In genomic region chr19:1780272-1780957, GRCh38 we compare ENCODE assay signal across 14 cellular contexts. TPM values are rescaled to one million over a fixed set of nuclear protein-coding genes. Genes with fewer than 3 reads are reported as not detected.
DNase-seq lines count a peak whose midpoint lies in the region; ATAC-seq, FAIRE-seq and TF ChIP-seq lines count a peak whose summit lies in the region.
"Had no signal": no experiment of that assay in that cellular context is flagged by ENCODE, and none has a peak within 500 bp of the region (broad histone marks: within the 10 kb centered on the region; RNA-seq: fewer than 3 reads in every experiment).

No MANE protein-coding gene starts in this region.

- no peak for TF ChIP-seq POLR2A in HepG2 (IDR thresholded peaks at IDR 0.05; ENCODE audit: insufficient read depth in 1 of 2, low read depth in 2 of 2, low read length in 2 of 2)
- no peak for TF ChIP-seq POLR2A in right lobe of liver (IDR thresholded peaks at IDR 0.05)
- no peak for TF ChIP-seq POLR2A in tibial nerve (IDR thresholded peaks at IDR 0.05)

- TF ChIP-seq EP300 in HepG2 (IDR thresholded peaks at IDR 0.05; ENCODE audit: low read depth in 2 of 2, low read length in 2 of 2) (no peak), HepG2 (CRISPR knock-in tag; IDR thresholded peaks at IDR 0.05; ENCODE audit: borderline replicate concordance) (no peak), tibial nerve (IDR thresholded peaks at IDR 0.05) (no peak)

- DNase-seq in HepG2 (ENCODE audit: low spot score), result peak; percentile 33
- no peak for DNase-seq in right lobe of liver
- no peak for DNase-seq in RWPE2 (ENCODE audit: low spot score)
- DNase-seq in fibroblast of mammary gland (ENCODE audit: low read depth), result peak; percentile 36
- no peak for DNase-seq in tibial nerve (ENCODE audit: low spot score in 2 of 2)
- DNase-seq: central memory CD4-positive, alpha-beta T cell; left lung; Right ventricle myocardium superior; stimulated activated CD4-positive, alpha-beta T cell treated with anti-CD3 and anti-CD28 coated beads, Interleukin-2, amount 100 ng/mL, for 48 hours had no signal

- H3K27me3 ChIP-seq in HepG2 (ENCODE audit: control insufficient read depth in 1 of 2, insufficient read depth in 2 of 2, low read length in 2 of 2) (peaks cover 20 to 81% of the 10 kb centered on the region in 2 experiments), right lobe of liver (peaks cover 0 to 25% of the 10 kb centered on the region in 2 donors), RWPE2 (ENCODE audit: insufficient read depth, poor library complexity, severe bottlenecking) (peaks cover 27% of the 10 kb centered on the region), tibial nerve (peaks cover 2 to 97% of the 10 kb centered on the region in 2 donors)

- H4K20me1 ChIP-seq in HepG2 (ENCODE audit: insufficient read depth, low read length), result no peaks in the 10 kb centered on the region

- H3K4me3 ChIP-seq in HepG2 (replicated peaks in 1 of 3; ENCODE audit: insufficient read depth in 1 of 3, low read depth in 2 of 3, low read length in 3 of 3) (no peak overlapping the region), right lobe of liver (no peak overlapping the region), RWPE2 (ENCODE audit: severe bottlenecking) (no peak overlapping the region), fibroblast of mammary gland (ENCODE audit: control insufficient read depth, low read depth, low read length) (no peak overlapping the region), tibial nerve (no peak overlapping the region)
- H3K4me3 ChIP-seq: left lung had no signal

- no TSS peak for BruUV-seq in HepG2 (replicated peaks; lab: Mats Ljungman, UMichigan)

- H3K9ac ChIP-seq in HepG2 (ENCODE audit: insufficient read depth, low read depth, low read length), result no peak overlapping the region

- FAIRE-seq in HepG2 (lab: Jason Lieb, UNC), result no peak

- H3K4me1 ChIP-seq in HepG2 (ENCODE audit: insufficient read depth, low read length) (peaks cover 8% of the 10 kb centered on the region), right lobe of liver (no peaks in the 10 kb centered on the region), RWPE2 (ENCODE audit: insufficient read depth, poor library complexity, severe bottlenecking) (no peaks in the 10 kb centered on the region), tibial nerve (peaks cover 0 to 21% (median 0%) of the 10 kb centered on the region in 4 donors)
- H3K4me1 ChIP-seq: left lung had no signal

- H3K27ac ChIP-seq in HepG2 (ENCODE audit: extremely low read length, insufficient read depth, low read length), result no peak overlapping the region
- H3K27ac ChIP-seq in right lobe of liver, result no peak overlapping the region
- no peak overlapping the region for H3K27ac ChIP-seq in RWPE2 (ENCODE audit: poor library complexity, severe bottlenecking)
- H3K27ac ChIP-seq in tibial nerve, result no peak overlapping the region
- H3K27ac ChIP-seq: left lung had no signal

- POLR2A ChIA-PET in HepG2 (lab: Yijun Ruan, JAX), result interaction anchor here (0.6 kb wide), 2 partner anchors 122 to 435 kb away, joined by 3 to 4 read pairs; no protein-coding TSS in a partner anchor

- H3K9me3 ChIP-seq in HepG2 (ENCODE audit: low read length) (peaks cover 5% of the 10 kb centered on the region; the same call in 1 of the 2 replicates), right lobe of liver (no peaks in the 10 kb centered on the region), RWPE2 (ENCODE audit: severe bottlenecking) (no peaks in the 10 kb centered on the region), tibial nerve (peaks cover 0 to 35% (median 3%) of the 10 kb centered on the region in 4 donors)

- intact Hi-C loops in HepG2 (cut with micrococcal nuclease; ENCODE audit: unreplicated experiment), result no loop called here
- intact Hi-C loops in right lobe of liver (cut with DNase I), result loop anchor here in 1 of 2 donors (10.0 kb wide), 1 partner anchor 226 kb away; no protein-coding TSS in a partner anchor

- no peaks in the 10 kb centered on the region for H3K79me2 ChIP-seq in HepG2 (ENCODE audit: insufficient read depth, low read length)

- H3K4me2 ChIP-seq in HepG2 (ENCODE audit: low read depth, low read length), result no peak overlapping the region

- no peak overlapping the region for H2AFZ ChIP-seq in HepG2 (ENCODE audit: low read length)

- no peak for TF ChIP-seq RAD21 in HepG2 (CRISPR knock-in tag; IDR thresholded peaks at IDR 0.05)

- in situ Hi-C loops in HepG2 (cut with HindIII; ENCODE audit: extremely low pct_ligation_motif_present, low pct_unique_long_range_greater_than_20kb), result no loop called here

- WGBS in HepG2 (ENCODE audit: low lambda C conversion rate), result 22% methylated on average over 6 of the region's 13 CpGs
- WGBS in right lobe of liver (ENCODE audit: insufficient coverage, low coverage, low lambda C conversion rate, missing lambda C conversion rate), result 0% methylated on average over 1 of the region's 13 CpGs
- 27 to 39% methylated on average over 13 of the region's 13 CpGs for WGBS in tibial nerve, 2 donors

- TF ChIP-seq CTCF in HepG2 (CRISPR knock-in tag; IDR thresholded peaks at IDR 0.05) (0 out of 2 replicates have a peak, but pooled peaks have one; percentile 9), right lobe of liver (IDR thresholded peaks at IDR 0.05) (no peak), RWPE2 (IDR thresholded peaks at IDR 0.05; ENCODE audit: poor library complexity, severe bottlenecking) (no peak), fibroblast of mammary gland (conservative IDR thresholded peaks at IDR 0.05; ENCODE audit: control insufficient read depth, insufficient read depth, low read depth, low read length) (peak; percentile 21), tibial nerve (IDR thresholded peaks at IDR 0.05) (no peak)

- ATAC-seq in HepG2 (peak; percentile 60), right lobe of liver (no peak), RWPE2 (ENCODE audit: low read depth) (peak; percentile 31; the same call in 1 of the 3 replicates), GM18517 (IDR thresholded peaks at IDR 0.05; ENCODE audit: unreplicated experiment) (no peak), GM21528 (IDR thresholded peaks at IDR 0.05; ENCODE audit: low FRiP score, unreplicated experiment) (no peak), GM18867 (IDR thresholded peaks at IDR 0.05; ENCODE audit: unreplicated experiment) (no peak)
- ATAC-seq: activated CD4-positive, CD25-positive, alpha-beta regulatory T cell treated with anti-CD3 and anti-CD28 coated beads, Interleukin-2, amount 50 U/mL, for 24 hours; activated T-helper 17 cell treated with anti-CD3 and anti-CD28 coated beads, Interleukin-2, amount 50 U/mL, for 72 hours; left lung had no signal

- CTCF ChIA-PET in HepG2 (lab: Yijun Ruan, JAX; ENCODE audit: low intra/inter-chr PET ratio, low total read pairs), result interaction anchor here (1.2 kb wide), 1 partner anchor 46 kb away, joined by 3 read pairs; no protein-coding TSS in a partner anchor

- no peaks in the 10 kb centered on the region for H3K36me3 ChIP-seq in HepG2 (replicated peaks in 1 of 2; ENCODE audit: control insufficient read depth in 1 of 2, insufficient read depth in 2 of 2, low read length in 2 of 2)
- H3K36me3 ChIP-seq in right lobe of liver, result no peaks in the 10 kb centered on the region
- no peaks in the 10 kb centered on the region for H3K36me3 ChIP-seq in RWPE2 (ENCODE audit: low read depth)
- peaks cover 0 to 4% (median 0%) of the 10 kb centered on the region in 3 donors for H3K36me3 ChIP-seq in tibial nerve
- H3K36me3 ChIP-seq: left lung had no signal

RNA-seq across cellular contexts. Expression of gene ONECUT3, which starts 27.1 kb away (rescaled TPM):
- total RNA-seq in HepG2 (2016; rRNA removed; fragmentation: Illumina TruSeq; extraction: Trizol), result not detected in 2 replicates
- total RNA-seq in HepG2 (2016; cell fraction: cytosol; rRNA removed; fragmentation: Illumina TruSeq; extraction: Trizol; ENCODE audit: low read depth), result not detected in 2 replicates
- not detected in 2 replicates for total RNA-seq in HepG2 (2016; cell fraction: insoluble cytoplasmic fraction; rRNA removed; fragmentation: Illumina TruSeq; extraction: Trizol)
- total RNA-seq in HepG2 (2016; cell fraction: membrane; rRNA removed; fragmentation: Illumina TruSeq; extraction: Trizol), result not detected in 2 replicates
- not detected in 2 replicates for total RNA-seq in HepG2 (2016; cell fraction: nucleus; rRNA removed; fragmentation: Illumina TruSeq; extraction: Trizol)
- polyA plus RNA-seq in HepG2 (2011; rRNA removed), result under 0.01 and 0.01 TPM in 2 replicates
- polyA plus RNA-seq in HepG2 (2011; cell fraction: cytosol; rRNA removed), result 0.01 TPM in 1 of 2 replicates, not detected in the other
- polyA plus RNA-seq in HepG2 (2011; cell fraction: nucleus; rRNA removed), result 0.03 TPM in 1 of 2 replicates, not detected in the other
- polyA plus RNA-seq in HepG2 (2012), result not detected in 2 replicates
- not detected in 2 replicates for polyA plus RNA-seq in HepG2 (2016; cell fraction: cytosol; fragmentation: Illumina TruSeq; extraction: Trizol; ENCODE audit: low read depth)
- polyA plus RNA-seq in HepG2 (2016; cell fraction: insoluble cytoplasmic fraction; fragmentation: Illumina TruSeq; extraction: Trizol; ENCODE audit: low read depth), result 0.02 TPM in 1 of 2 replicates, not detected in the other
- not detected in 2 replicates for polyA plus RNA-seq in HepG2 (2016; cell fraction: membrane; fragmentation: Illumina TruSeq; extraction: Trizol; ENCODE audit: low read depth)
- not detected in 2 replicates for polyA plus RNA-seq in HepG2 (2016; cell fraction: nucleus; fragmentation: Illumina TruSeq; extraction: Trizol; ENCODE audit: insufficient read depth, low read depth)
- polyA minus RNA-seq in HepG2 (2011; rRNA and poly(A)+ RNA removed; ENCODE audit: low replicate concordance), result not detected in 2 replicates
- polyA minus RNA-seq in HepG2 (2011; cell fraction: cytosol; rRNA and poly(A)+ RNA removed), result not detected in 2 replicates
- not detected in 2 replicates for polyA minus RNA-seq in HepG2 (2011; cell fraction: nucleus; rRNA and poly(A)+ RNA removed)
- not detected for total RNA-seq in right lobe of liver
- not detected for total RNA-seq in tibial nerve
- total RNA-seq: activated T-helper 17 cell treated with anti-CD3 and anti-CD28 coated beads, Interleukin-2, amount 50 U/mL, for 72 hours; left lung; Right ventricle myocardium superior had no signal

RNA-seq across cellular contexts. Expression of gene ATP8B3, which starts 31.7 kb away (rescaled TPM):
- total RNA-seq in HepG2 (2016; rRNA removed; fragmentation: Illumina TruSeq; extraction: Trizol) (1.8 and 2.6 TPM in 2 replicates), right lobe of liver (1 to 10 TPM in 5 of 6 experiments, under 1 TPM in 1; 0.86 to 5.7 (median 3.1) TPM), tibial nerve (1 to 10 TPM in 2 of 4 donors, under 1 TPM in 2; 0.21 to 2.4 (median 1.2) TPM)
- 0.35 and 0.40 TPM in 2 replicates for total RNA-seq in HepG2 (2016; cell fraction: cytosol; rRNA removed; fragmentation: Illumina TruSeq; extraction: Trizol; ENCODE audit: low read depth)
- total RNA-seq in HepG2 (2016; cell fraction: insoluble cytoplasmic fraction; rRNA removed; fragmentation: Illumina TruSeq; extraction: Trizol), result 1.8 and 2.6 TPM in 2 replicates
- total RNA-seq in HepG2 (2016; cell fraction: membrane; rRNA removed; fragmentation: Illumina TruSeq; extraction: Trizol), result 1.2 and 1.7 TPM in 2 replicates
- 1.9 and 3.5 TPM in 2 replicates for total RNA-seq in HepG2 (2016; cell fraction: nucleus; rRNA removed; fragmentation: Illumina TruSeq; extraction: Trizol)
- polyA plus RNA-seq in HepG2 (2011; rRNA removed), result 5.8 and 5.9 TPM in 2 replicates
- polyA plus RNA-seq in HepG2 (2011; cell fraction: cytosol; rRNA removed), result 3.8 and 4.8 TPM in 2 replicates
- polyA plus RNA-seq in HepG2 (2011; cell fraction: nucleus; rRNA removed), result 10.6 and 12.8 TPM in 2 replicates
- 2.4 and 2.5 TPM in 2 replicates for polyA plus RNA-seq in HepG2 (2012)
- 0.36 and 0.59 TPM in 2 replicates for polyA plus RNA-seq in HepG2 (2016; cell fraction: cytosol; fragmentation: Illumina TruSeq; extraction: Trizol; ENCODE audit: low read depth)
- 1.1 and 2.2 TPM in 2 replicates for polyA plus RNA-seq in HepG2 (2016; cell fraction: insoluble cytoplasmic fraction; fragmentation: Illumina TruSeq; extraction: Trizol; ENCODE audit: low read depth)
- polyA plus RNA-seq in HepG2 (2016; cell fraction: membrane; fragmentation: Illumina TruSeq; extraction: Trizol; ENCODE audit: low read depth), result 0.69 and 0.98 TPM in 2 replicates
- polyA plus RNA-seq in HepG2 (2016; cell fraction: nucleus; fragmentation: Illumina TruSeq; extraction: Trizol; ENCODE audit: insufficient read depth, low read depth), result 9.6 and 11.4 TPM in 2 replicates
- polyA minus RNA-seq in HepG2 (2011; rRNA and poly(A)+ RNA removed; ENCODE audit: low replicate concordance), result 10.3 and 16.8 TPM in 2 replicates
- polyA minus RNA-seq in HepG2 (2011; cell fraction: cytosol; rRNA and poly(A)+ RNA removed), result 4.6 and 5.4 TPM in 2 replicates
- polyA minus RNA-seq in HepG2 (2011; cell fraction: nucleus; rRNA and poly(A)+ RNA removed), result 2.7 and 3.0 TPM in 2 replicates

Comparison
In these comparisons a context has a peak if more than half of its experiments do, and no peak if none do; other contexts are left out.
1. ATAC-seq: peak in HepG2 (single experiment) and RWPE2 (single experiment); none in right lobe of liver (0 of 4), GM18517 (single experiment), GM21528 (single experiment) and GM18867 (single experiment).
2. DNase-seq: peak in HepG2 (single experiment) and fibroblast of mammary gland (single experiment); none in right lobe of liver (0 of 3), RWPE2 (single experiment) and tibial nerve (0 of 2).
3. CTCF ChIP-seq: peak in HepG2 (single experiment) and fibroblast of mammary gland (single experiment); none in right lobe of liver (0 of 4), RWPE2 (single experiment) and tibial nerve (0 of 5).